ENCODE assay signal across 9 cellular contexts in genomic region chr15:77440378-77440999, GRCh38.
A peak's percentile ranks its signal among the peaks of the same experiment; 100 is the strongest.
DNase-seq lines count a peak whose midpoint lies in the region; ATAC-seq lines count a peak whose summit lies in the region.
"Had no signal": no experiment of that assay in that cellular context is flagged by ENCODE, and none has a peak within 500 bp of the region (broad histone marks: within the 10 kb centered on the region; RNA-seq: fewer than 3 reads in every experiment).

No MANE protein-coding gene starts in this region.

- DNase-seq in AG08396 (ENCODE audit: low spot score) (peak; percentile 17), astrocyte of the hippocampus (ENCODE audit: low read depth, low spot score) (peak; percentile 77), T-helper 2 cell (no peak)
- no peak for DNase-seq in stimulated activated CD4-positive, alpha-beta T cell treated with anti-CD3 and anti-CD28 coated beads, Interleukin-4, amount 100 ng/mL, for 24 hours
- no peak for DNase-seq in activated CD4-positive, alpha-beta T cell treated with anti-CD3 and anti-CD28 coated beads for 1 hour
- DNase-seq in NK-92 treated with Interleukin-12 subunit alpha and Interleukin-12 subunit beta, amount 100 ng/mL, for 24 hours (lab: John Stamatoyannopoulos, UW): no peak
- DNase-seq: nucleus accumbens had no signal

- ATAC-seq in GM19438 (IDR thresholded peaks at IDR 0.05; ENCODE audit: low read depth, unreplicated experiment): peak; percentile 83
- ATAC-seq in HG03103 (IDR thresholded peaks at IDR 0.05; ENCODE audit: low read depth, unreplicated experiment): peak; percentile 76

Comparison
In these comparisons a context has a peak if more than half of its experiments do, and no peak if none do; other contexts are left out.
1. DNase-seq: peak in AG08396 (single experiment) and astrocyte of the hippocampus (single experiment); none in T-helper 2 cell (0 of 5), stimulated activated CD4-positive, alpha-beta T cell treated with anti-CD3 and anti-CD28 coated beads, Interleukin-4, amount 100 ng/mL, for 24 hours (single experiment), activated CD4-positive, alpha-beta T cell treated with anti-CD3 and anti-CD28 coated beads for 1 hour (single experiment) and NK-92 treated with Interleukin-12 subunit alpha and Interleukin-12 subunit beta, amount 100 ng/mL, for 24 hours (single experiment).